ENCODE assay signal across 22 cellular contexts in the genomic region with DNA sequence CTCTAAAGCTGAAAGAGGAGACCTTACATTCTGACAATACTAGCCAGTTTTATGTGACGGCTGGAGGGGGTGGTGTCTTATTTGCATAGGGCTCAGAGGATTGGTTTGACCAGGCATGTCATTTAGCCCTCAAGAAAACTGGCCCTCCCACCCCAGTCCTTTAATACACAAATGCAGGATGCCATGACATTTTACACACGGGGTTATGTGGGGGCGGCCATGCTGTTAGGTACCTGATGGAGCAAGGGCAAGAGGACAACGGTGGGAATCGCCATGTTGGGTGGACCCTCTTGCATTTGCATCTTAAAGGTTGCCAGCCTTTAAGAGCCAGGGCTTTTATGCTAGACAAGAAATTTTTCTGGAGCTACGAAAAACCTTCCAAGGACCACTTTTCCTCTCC. TPM values are rescaled to one million over a fixed set of nuclear protein-coding genes. Genes with fewer than 3 reads are reported as not detected.
A peak's percentile ranks its signal among the peaks of the same experiment; 100 is the strongest.
DNase-seq lines count a peak whose midpoint lies in the region; ATAC-seq, FAIRE-seq and TF ChIP-seq lines count a peak whose summit lies in the region.
"Had no signal": no experiment of that assay in that cellular context is flagged by ENCODE, and none has a peak within 500 bp of the region (broad histone marks: within the 10 kb centered on the region; RNA-seq: fewer than 3 reads in every experiment).

No MANE protein-coding gene starts in this region.

- no peaks in the 10 kb centered on the region for H3K27me3 ChIP-seq in left lung
- H3K27me3 ChIP-seq: stomach, vagina had no signal

- H3K9me3 ChIP-seq in A549, result no peaks in the 10 kb centered on the region
- H3K9me3 ChIP-seq in left lung, result no peaks in the 10 kb centered on the region
- H3K9me3 ChIP-seq: stomach, vagina had no signal

- TF ChIP-seq POLR2A in A549 (IDR thresholded peaks at IDR 0.05; ENCODE audit: low read length) (no peak), GM12891 (IDR thresholded peaks at IDR 0.05; ENCODE audit: low read depth, low read length) (peak; percentile 45; the same call in 1 of the 2 replicates)

- no peak for TF ChIP-seq CTCF in A549 (IDR thresholded peaks at IDR 0.05)
- no peak for TF ChIP-seq CTCF in left lung (IDR thresholded peaks at IDR 0.05)

- DNase-seq in A549 (ENCODE audit: low read depth in 1 of 2, low spot score in 1 of 2), result no peak
- no peak for DNase-seq in GM12891 (ENCODE audit: insufficient read length, low spot score)
- DNase-seq in SK-MEL-5 (ENCODE audit: low read depth, low spot score), result peak; percentile 19
- no peak for DNase-seq in left lung
- no peak for DNase-seq in stimulated activated CD4-positive, alpha-beta T cell treated with anti-CD3 and anti-CD28 coated beads, Interleukin-4, amount 100 ng/mL, for 24 hours
- DNase-seq in activated CD4-positive, alpha-beta T cell treated with anti-CD3 and anti-CD28 coated beads for 36 hours, result no peak
- no peak for DNase-seq in LoVo (ENCODE audit: low spot score)
- no peak for DNase-seq in Right ventricle myocardium inferior (ENCODE audit: missing footprints)
- DNase-seq: activated CD4-positive, alpha-beta T cell treated with anti-CD3 and anti-CD28 coated beads for 4 hours; CD8-positive, alpha-beta memory T cell; foreskin melanocyte; HCEC 1CT; hypothalamus; midbrain; NCI-H1694; NCI-H774; stomach had no signal

- no peak for FAIRE-seq in A549 (lab: Jason Lieb, UNC)
- FAIRE-seq in GM12891 (lab: Jason Lieb, UNC), result no peak
- FAIRE-seq: bronchial epithelial cell, GM19239 had no signal

- POLR2A ChIA-PET in A549 (lab: Yijun Ruan, JAX), result interaction anchor here (1.5 kb wide), 1 partner anchor 8 kb away, joined by 6 read pairs; no protein-coding TSS in a partner anchor
- POLR2A ChIA-PET in activated CD4-positive, alpha-beta T cell treated with anti-CD3 and anti-CD28 coated beads for 36 hours (lab: Charles Lee), result interaction anchor here (0.7 kb wide), 1 partner anchor 102 kb away, joined by 3 read pairs; no protein-coding TSS in a partner anchor

- peaks cover 52% of the 10 kb centered on the region for H3K36me3 Mint-ChIP-seq in activated CD4-positive, alpha-beta T cell treated with anti-CD3 and anti-CD28 coated beads for 36 hours (ENCODE audit: low read depth)

- no peak overlapping the region for H3K27ac Mint-ChIP-seq in activated CD4-positive, alpha-beta T cell treated with anti-CD3 and anti-CD28 coated beads for 36 hours
- H3K27ac Mint-ChIP-seq: nephron had no signal

- H3K4me3 ChIP-seq in A549 (no peak overlapping the region), left lung (no peak overlapping the region)
- H3K4me3 ChIP-seq: SK-N-MC, stomach, vagina had no signal

- H3K36me3 ChIP-seq in left lung, result peaks cover 0 to 92% of the 10 kb centered on the region in 2 donors

- H3K4me3 Mint-ChIP-seq in activated CD4-positive, alpha-beta T cell treated with anti-CD3 and anti-CD28 coated beads for 36 hours, result no peak overlapping the region
- H3K4me3 Mint-ChIP-seq: CD8-positive, alpha-beta memory T cell; nephron had no signal

- CTCF ChIA-PET in A549 (lab: Yijun Ruan, JAX), result interaction anchor here (0.6 to 3.7 kb wide), 11 partner anchors 10 to 365 kb away, joined by 3 to 28 read pairs (median 4); a partner anchor contains a TSS
- CTCF ChIA-PET in activated CD4-positive, alpha-beta T cell treated with anti-CD3 and anti-CD28 coated beads for 36 hours (lab: Charles Lee), result interaction anchor here (1.2 to 3.5 kb wide), 10 partner anchors 9 to 475 kb away, joined by 3 to 42 read pairs (median 6); a partner anchor contains a TSS

- TF ChIP-seq RAD21 in A549 (conservative IDR thresholded peaks at IDR 0.05 in 1 of 2, IDR thresholded peaks at IDR 0.05 in 1 of 2), result no peak

- no peak overlapping the region for H3K4me2 ChIP-seq in A549

- peak in 1 of 2 experiments; percentile 31; a peak in 3 of 6 replicates for ATAC-seq in A549
- ATAC-seq in left lung, result peak; percentile 20
- no peak for ATAC-seq in activated CD4-positive, alpha-beta T cell treated with anti-CD3 and anti-CD28 coated beads for 36 hours
- ATAC-seq in Right ventricle myocardium inferior, result no peak

- WGBS in A549 (ENCODE audit: missing lambda C conversion rate), result 92% methylated on average over 6 of the region's 6 CpGs

- H3K9me3 Mint-ChIP-seq in activated CD4-positive, alpha-beta T cell treated with anti-CD3 and anti-CD28 coated beads for 36 hours (ENCODE audit: low read depth), result no peaks in the 10 kb centered on the region
- H3K9me3 Mint-ChIP-seq: CD8-positive, alpha-beta memory T cell; nephron had no signal

- no peak for TF ChIP-seq EP300 in A549 (IDR thresholded peaks at IDR 0.05)

- peaks cover 19% of the 10 kb centered on the region for H3K4me1 Mint-ChIP-seq in activated CD4-positive, alpha-beta T cell treated with anti-CD3 and anti-CD28 coated beads for 36 hours
- H3K4me1 Mint-ChIP-seq: nephron had no signal

- H3K27ac ChIP-seq in A549 (no peak overlapping the region), left lung (no peak overlapping the region)
- H3K27ac ChIP-seq: SK-N-MC, stomach, vagina had no signal

- intact Hi-C loops in left lung (cut with DNase I), result no loop called here
- intact Hi-C loops in activated CD4-positive, alpha-beta T cell treated with anti-CD3 and anti-CD28 coated beads for 36 hours (cut with DNase I, micrococcal nuclease), result loop anchor here in 1 of 2 experiments (10.0 kb wide), 1 partner anchor 434 kb away; no protein-coding TSS in a partner anchor
- intact Hi-C loops in Right ventricle myocardium inferior (cut with DNase I), result no loop called here

- no peaks in the 10 kb centered on the region for H3K27me3 Mint-ChIP-seq in activated CD4-positive, alpha-beta T cell treated with anti-CD3 and anti-CD28 coated beads for 36 hours
- H3K27me3 Mint-ChIP-seq: CD8-positive, alpha-beta memory T cell had no signal

- H3K4me1 ChIP-seq in A549, result peaks cover 26% of the 10 kb centered on the region; the same call in 2 of the 3 replicates
- H3K4me1 ChIP-seq in left lung, result no peaks in the 10 kb centered on the region
- H3K4me1 ChIP-seq: vagina had no signal

- in situ Hi-C loops in SK-MEL-5 (cut with HindIII; ENCODE audit: low pct_unique_long_range_greater_than_20kb, low sequenced_read_pairs), result no loop called here

TF ChIP-seq in A549, 52 proteins besides CTCF, POLR2A, EP300 and RAD21:
- TF ChIP-seq POLR2AphosphoS2 (conservative IDR thresholded peaks at IDR 0.05; ENCODE audit: low read length), result peak; percentile 50; the same call in 1 of the 2 replicates
- TF ChIP-seq ZSCAN20 (CRISPR knock-in tag; IDR thresholded peaks at IDR 0.05), result no peak

TF ChIP-seq in GM12891, 5 proteins besides CTCF, POLR2A, EP300 and RAD21:
- TF ChIP-seq TAF1 (IDR thresholded peaks at IDR 0.05; ENCODE audit: low read depth, low read length) (no peak), POU2F2 (IDR thresholded peaks at IDR 0.05; ENCODE audit: low read depth, low read length) (no peak), POLR2AphosphoS5 (IDR thresholded peaks at IDR 0.05; ENCODE audit: low read depth, low read length) (peak; percentile 86), PAX5 (IDR thresholded peaks at IDR 0.05; ENCODE audit: insufficient read depth, low read length, severe bottlenecking) (no peak)

RNA-seq across cellular contexts. Expression of a gene that starts 23.3 kb away (rescaled TPM):
- polyA plus RNA-seq in A549 (2011; rRNA removed) (96.4 and 108 TPM in 2 replicates), A549 (2017; fragmentation: RNase III; extraction: RNeasy Plus Mini Kit Qiagen cat#74134 plus additional on column Dnase treatment) (40.3 to 48.6 TPM (median 48.2 TPM) in 3 replicates)
- 7.8 and 10.3 TPM in 2 replicates for polyA plus RNA-seq in A549 (2012; cell fraction: cytosol; rRNA removed)
- polyA plus RNA-seq in A549 (2012; cell fraction: nucleus; rRNA removed), result 6.8 and 15.5 TPM in 2 replicates
- 117 and 151 TPM in 2 replicates for polyA minus RNA-seq in A549 (2011; rRNA and poly(A)+ RNA removed)
- polyA plus RNA-seq in GM12891 (2012; ENCODE audit: low read depth, missing spikeins), result 44.7 TPM
- total RNA-seq in SK-MEL-5 (2014; rRNA removed; shearing (Covaris generic)), result 147 and 155 TPM in 2 replicates
- 47.5 and 68.3 TPM in 2 replicates for polyA plus RNA-seq in SK-MEL-5 (2015; cell fraction: cytosol; rRNA removed)
- 85.2 and 95.6 TPM in 2 replicates for polyA plus RNA-seq in SK-MEL-5 (2015; cell fraction: nucleus; rRNA removed)
- total RNA-seq in left lung (100 to 1,000 TPM; 136 to 174 TPM), Right ventricle myocardium inferior (37.3 TPM)
- total RNA-seq in activated CD4-positive, alpha-beta T cell treated with anti-CD3 and anti-CD28 coated beads for 36 hours, result 100 to 1,000 TPM; 114 to 119 TPM
